In genomic region chr10:129761573-129761972, GRCh38 we compare ENCODE assay signal across 17 cellular contexts.
DNase-seq lines count a peak whose midpoint lies in the region; ATAC-seq and TF ChIP-seq lines count a peak whose summit lies in the region.
"Had no signal": no experiment of that assay in that cellular context is flagged by ENCODE, and none has a peak within 500 bp of the region (broad histone marks: within the 10 kb centered on the region; RNA-seq: fewer than 3 reads in every experiment).

No MANE protein-coding gene starts in this region.

- peaks cover 6% of the 10 kb centered on the region for H3K4me1 Mint-ChIP-seq in type B pancreatic cell (ENCODE audit: unreplicated experiment)
- H3K4me1 Mint-ChIP-seq in activated CD8-positive, alpha-beta T cell treated with anti-CD3 and anti-CD28 coated beads for 36 hours (ENCODE audit: low read depth) = peaks cover 11% of the 10 kb centered on the region

- H3K27ac Mint-ChIP-seq in type B pancreatic cell = no peak overlapping the region
- H3K27ac Mint-ChIP-seq in activated CD8-positive, alpha-beta T cell treated with anti-CD3 and anti-CD28 coated beads for 36 hours = no peak overlapping the region
- H3K27ac Mint-ChIP-seq: HFFc6 had no signal

- intact Hi-C loops in cardiac septum (cut with DNase I) = no loop called here
- intact Hi-C loops in activated CD8-positive, alpha-beta T cell treated with anti-CD3 and anti-CD28 coated beads for 36 hours (cut with micrococcal nuclease) = no loop called here

- no peaks in the 10 kb centered on the region for H3K9me3 ChIP-seq in right atrium auricular region
- H3K9me3 ChIP-seq: A549 had no signal

- H3K27me3 Mint-ChIP-seq in type B pancreatic cell = peaks cover 5% of the 10 kb centered on the region
- no peaks in the 10 kb centered on the region for H3K27me3 Mint-ChIP-seq in activated CD8-positive, alpha-beta T cell treated with anti-CD3 and anti-CD28 coated beads for 36 hours

- no peaks in the 10 kb centered on the region for H3K36me3 Mint-ChIP-seq in type B pancreatic cell
- H3K36me3 Mint-ChIP-seq in activated CD8-positive, alpha-beta T cell treated with anti-CD3 and anti-CD28 coated beads for 36 hours (ENCODE audit: low read depth) = peaks cover 39% of the 10 kb centered on the region

- no peak overlapping the region for H3K27ac ChIP-seq in right atrium auricular region
- H3K27ac ChIP-seq: A549, C4-2B had no signal

- POLR2A ChIA-PET in activated CD8-positive, alpha-beta T cell treated with anti-CD3 and anti-CD28 coated beads for 36 hours (lab: Charles Lee) = no interaction called here

- H3K9me3 Mint-ChIP-seq in type B pancreatic cell = no peaks in the 10 kb centered on the region
- peaks cover 2% of the 10 kb centered on the region for H3K9me3 Mint-ChIP-seq in activated CD8-positive, alpha-beta T cell treated with anti-CD3 and anti-CD28 coated beads for 36 hours

- no peaks in the 10 kb centered on the region for H3K36me3 ChIP-seq in right atrium auricular region

- no peaks in the 10 kb centered on the region for H3K4me1 ChIP-seq in right atrium auricular region
- H3K4me1 ChIP-seq: A549 had no signal

- ATAC-seq in activated CD8-positive, alpha-beta T cell treated with anti-CD3 and anti-CD28 coated beads for 36 hours = no peak
- ATAC-seq: A549 had no signal

- TF ChIP-seq CTCF in right atrium auricular region (IDR thresholded peaks at IDR 0.05) (no peak), type B pancreatic cell (conservative IDR thresholded peaks at IDR 0.05) (no peak), GM20000 (IDR thresholded peaks at IDR 0.05; ENCODE audit: extremely low read depth, missing control alignments) (no peak)
- no peak for TF ChIP-seq CTCF in activated CD8-positive, alpha-beta T cell treated with anti-CD3 and anti-CD28 coated beads for 36 hours (IDR thresholded peaks at IDR 0.05)

- no peak overlapping the region for H3K4me3 ChIP-seq in right atrium auricular region
- H3K4me3 ChIP-seq: A549 had no signal

- DNase-seq in cardiac septum (ENCODE audit: low spot score) (peak; percentile 19), right atrium auricular region (ENCODE audit: low spot score) (no peak), ecto neural progenitor cell (ENCODE audit: low spot score) (peak; percentile 26), mesenteric fat pad (ENCODE audit: low spot score) (peak; percentile 75), type B pancreatic cell (ENCODE audit: extremely low spot score, unreplicated experiment) (peak; percentile 53), GM20000 (ENCODE audit: low spot score) (no peak), MV-4-11 (lab: John Stamatoyannopoulos, UW) (no peak)
- no peak for DNase-seq in activated CD8-positive, alpha-beta T cell treated with anti-CD3 and anti-CD28 coated beads for 36 hours
- DNase-seq: HFFc6; NCI-H1417 treated with DMSO at 0.1 percent for 48 hours; NCI-H2029; NCI-H2171 treated with DMSO at 0.1 percent for 48 hours; NCI-H446 treated with DMSO at 0.1 percent for 48 hours; NK-92 treated with Interleukin-12 subunit alpha and Interleukin-12 subunit beta, amount 100 ng/mL, for 24 hours; OCI-M1 had no signal

- H3K27me3 ChIP-seq in right atrium auricular region = no peaks in the 10 kb centered on the region

- H3K4me3 Mint-ChIP-seq in type B pancreatic cell = no peak overlapping the region
- no peak overlapping the region for H3K4me3 Mint-ChIP-seq in activated CD8-positive, alpha-beta T cell treated with anti-CD3 and anti-CD28 coated beads for 36 hours
- H3K4me3 Mint-ChIP-seq: HFFc6 had no signal

- CTCF ChIA-PET in activated CD8-positive, alpha-beta T cell treated with anti-CD3 and anti-CD28 coated beads for 36 hours (lab: Charles Lee) = no interaction called here

Comparison
In these comparisons a context has a peak if more than half of its experiments do, and no peak if none do; other contexts are left out.
1. DNase-seq: peak in cardiac septum (single experiment), ecto neural progenitor cell (single experiment), mesenteric fat pad (single experiment) and type B pancreatic cell (single experiment); none in right atrium auricular region (single experiment), activated CD8-positive, alpha-beta T cell treated with anti-CD3 and anti-CD28 coated beads for 36 hours (single experiment), GM20000 (single experiment) and MV-4-11 (single experiment).